Comparison of ENCODE assay signal across 8 cellular contexts in the genomic region with DNA sequence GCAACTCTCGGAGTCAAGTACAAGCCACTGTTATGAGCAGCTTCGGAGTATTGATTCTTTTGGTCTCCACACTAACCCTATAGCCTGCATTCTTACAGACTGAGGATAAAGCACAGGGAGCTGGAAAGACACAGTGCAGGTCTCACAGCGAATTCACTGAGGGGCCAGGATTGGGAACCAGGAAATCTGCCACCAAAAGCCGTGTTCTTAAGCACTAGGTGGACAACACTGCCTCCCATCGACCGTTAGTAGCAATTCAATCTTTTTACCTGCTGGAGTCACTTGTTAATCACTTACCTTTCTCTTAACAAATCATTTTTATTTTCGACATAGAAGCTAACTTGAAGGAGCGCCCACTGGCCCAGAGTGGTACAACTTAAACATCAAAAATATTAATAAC. TPM values are rescaled to one million over a fixed set of nuclear protein-coding genes. Genes with fewer than 3 reads are reported as not detected.
DNase-seq lines count a peak whose midpoint lies in the region; TF ChIP-seq lines count a peak whose summit lies in the region.

No MANE protein-coding gene starts in this region.

- no peaks in the 10 kb centered on the region for H3K9me3 ChIP-seq in H9 (ENCODE audit: control insufficient read depth, low read depth, low read length)
- no peaks in the 10 kb centered on the region for H3K9me3 ChIP-seq in testis

- H2BK12ac ChIP-seq in H9 (ENCODE audit: insufficient read length, low read depth, low read length) = no peak overlapping the region

- no peaks in the 10 kb centered on the region for H3K79me1 ChIP-seq in H9 (ENCODE audit: insufficient read depth, low read depth, low read length, poor library complexity, severe bottlenecking)

- H3K79me2 ChIP-seq in H9 (ENCODE audit: insufficient read depth, low read length) = no peaks in the 10 kb centered on the region

- TF ChIP-seq CTCF in Calu3 (IDR thresholded peaks at IDR 0.05; ENCODE audit: unreplicated experiment) = no peak
- TF ChIP-seq CTCF in H9 (conservative IDR thresholded peaks at IDR 0.05) = peak; percentile 81
- peak; percentile 42 for TF ChIP-seq CTCF in foreskin fibroblast (IDR thresholded peaks at IDR 0.05; ENCODE audit: low read depth, low read length)
- peak in 2 of 3 experiments; percentile 26 to 30 for TF ChIP-seq CTCF in testis (IDR thresholded peaks at IDR 0.05)

- no peak overlapping the region for H2AK5ac ChIP-seq in H9 (ENCODE audit: insufficient read length, low read length)

- H3K23ac ChIP-seq in H9 (ENCODE audit: insufficient read length, low read depth, low read length) = no peak overlapping the region

- H3K4me1 ChIP-seq in H9 (ENCODE audit: insufficient read depth, low read length) (no peaks in the 10 kb centered on the region), testis (no peaks in the 10 kb centered on the region)

- no peaks in the 10 kb centered on the region for H3K4me1 Mint-ChIP-seq in Calu3 (ENCODE audit: low read depth, unreplicated experiment)
- H3K4me1 Mint-ChIP-seq in H9 = peaks cover 0 to 2% of the 10 kb centered on the region in 2 experiments; a peak in 1 of 4 replicates
- peaks cover 10% of the 10 kb centered on the region for H3K4me1 Mint-ChIP-seq in activated T-helper 1 cell treated with anti-CD3 and anti-CD28 coated beads, Interleukin-12 subunit alpha, Interleukin-12 subunit beta, Interleukin-2, Interleukin-4 antibody, amounts not matched to agents 30 ng/mL and 10 ng/mL and 1 ng/mL, durations not matched to agents 14 hours and 24 hours and 36 hours (ENCODE audit: low read depth)

- no peak overlapping the region for H4K91ac ChIP-seq in H9 (ENCODE audit: insufficient read length, low read depth, low read length)

- no peak overlapping the region for H2BK15ac ChIP-seq in H9 (ENCODE audit: low read depth, low read length)

- H2BK20ac ChIP-seq in H9 (ENCODE audit: low read depth, low read length, poor library complexity, severe bottlenecking) = no peak overlapping the region

- H4K20me1 ChIP-seq in H9 (ENCODE audit: control insufficient read depth, insufficient read depth, insufficient read length) = no peaks in the 10 kb centered on the region

- no peak overlapping the region for H3K4me2 ChIP-seq in H9 (ENCODE audit: insufficient read depth, insufficient read length, low read length)

- no peaks in the 10 kb centered on the region for H3K23me2 ChIP-seq in H9 (ENCODE audit: insufficient read length, low read depth, low read length, poor library complexity, severe bottlenecking)

- no peak overlapping the region for H3K4me3 ChIP-seq in foreskin fibroblast (ENCODE audit: low read depth in 1 of 2, low read length in 2 of 2)
- H3K4me3 ChIP-seq in testis = no peak overlapping the region

- peaks cover 4% of the 10 kb centered on the region for H3K9me3 Mint-ChIP-seq in Calu3 (ENCODE audit: low read depth, unreplicated experiment)
- no peaks in the 10 kb centered on the region for H3K9me3 Mint-ChIP-seq in H9
- no peaks in the 10 kb centered on the region for H3K9me3 Mint-ChIP-seq in activated T-helper 1 cell treated with anti-CD3 and anti-CD28 coated beads, Interleukin-12 subunit alpha, Interleukin-12 subunit beta, Interleukin-2, Interleukin-4 antibody, amounts not matched to agents 30 ng/mL and 10 ng/mL and 1 ng/mL, durations not matched to agents 14 hours and 24 hours and 36 hours

- H3K27ac ChIP-seq in H9 (ENCODE audit: insufficient read length, low read depth, low read length) (no peak overlapping the region), testis (no peak overlapping the region)

- H3K4me3 Mint-ChIP-seq in Calu3 (ENCODE audit: low read depth, unreplicated experiment) (no peak overlapping the region), H9 (no peak overlapping the region)
- H3K4me3 Mint-ChIP-seq in activated T-helper 1 cell treated with anti-CD3 and anti-CD28 coated beads, Interleukin-12 subunit alpha, Interleukin-12 subunit beta, Interleukin-2, Interleukin-4 antibody, amounts not matched to agents 30 ng/mL and 10 ng/mL and 1 ng/mL, durations not matched to agents 14 hours and 24 hours and 36 hours = no peak overlapping the region

- no peak overlapping the region for H4K8ac ChIP-seq in H9 (replicated peaks; ENCODE audit: insufficient read length, low read depth, low read length)

- CTCF ChIA-PET in Calu3 (lab: Charles Lee) = interaction anchor here (0.7 to 0.8 kb wide), 2 partner anchors 44 to 97 kb away, joined by 3 to 4 read pairs; no protein-coding TSS in a partner anchor

- no peak overlapping the region for H2BK5ac ChIP-seq in H9 (ENCODE audit: insufficient read length, low read length)

- WGBS in H9 (ENCODE audit: extremely low coverage, insufficient read length, low lambda C conversion rate) = no CpG with 5 or more reads among the region's 8 CpGs
- WGBS in testis, 2 donors = 41 to 47% methylated on average over 8 of the region's 8 CpGs

- H3K14ac ChIP-seq in H9 (ENCODE audit: insufficient read depth, low read length) = no peak overlapping the region

- no peak overlapping the region for H4K5ac ChIP-seq in H9 (ENCODE audit: insufficient read length, low read depth, low read length)

- intact Hi-C loops in Calu3 (cut with micrococcal nuclease; ENCODE audit: unreplicated experiment) = no loop called here
- intact Hi-C loops in testis (cut with DNase I; ENCODE audit: low total_unique reads) = no loop called here
- intact Hi-C loops in activated T-helper 1 cell treated with anti-CD3 and anti-CD28 coated beads, Interleukin-12 subunit alpha, Interleukin-12 subunit beta, Interleukin-2, Interleukin-4 antibody, amounts not matched to agents 30 ng/mL and 10 ng/mL and 1 ng/mL, durations not matched to agents 14 hours and 24 hours and 36 hours (cut with micrococcal nuclease) = loop anchor here (1.0 kb wide), 3 partner anchors 43 to 240 kb away; no protein-coding TSS in a partner anchor

- H2AFZ ChIP-seq in H9 (ENCODE audit: low read length) = no peak overlapping the region

- H3K27me3 Mint-ChIP-seq in Calu3 (ENCODE audit: unreplicated experiment) = peaks cover 38% of the 10 kb centered on the region
- H3K27me3 Mint-ChIP-seq in H9 (ENCODE audit: low read depth) = peaks cover 23% of the 10 kb centered on the region
- H3K27me3 Mint-ChIP-seq in activated T-helper 1 cell treated with anti-CD3 and anti-CD28 coated beads, Interleukin-12 subunit alpha, Interleukin-12 subunit beta, Interleukin-2, Interleukin-4 antibody, amounts not matched to agents 30 ng/mL and 10 ng/mL and 1 ng/mL, durations not matched to agents 14 hours and 24 hours and 36 hours (ENCODE audit: insufficient read depth) = peaks cover 4% of the 10 kb centered on the region

- no TSS peak for BruUV-seq in Calu3 (replicated peaks; lab: Mats Ljungman, UMichigan)

- no peak overlapping the region for H3T11ph ChIP-seq in H9 (ENCODE audit: low read length)

- no peak overlapping the region for H3K18ac ChIP-seq in H9 (ENCODE audit: insufficient read length, low read depth, low read length)

- H3K36me3 ChIP-seq in testis (ENCODE audit: low read depth, missing control alignments) = no peaks in the 10 kb centered on the region

- H3K56ac ChIP-seq in H9 (ENCODE audit: insufficient read length, low read depth, low read length) = no peak overlapping the region

- no peak overlapping the region for H3K27ac Mint-ChIP-seq in Calu3 (ENCODE audit: unreplicated experiment)
- no peak overlapping the region for H3K27ac Mint-ChIP-seq in H9
- no peak overlapping the region for H3K27ac Mint-ChIP-seq in activated T-helper 1 cell treated with anti-CD3 and anti-CD28 coated beads, Interleukin-12 subunit alpha, Interleukin-12 subunit beta, Interleukin-2, Interleukin-4 antibody, amounts not matched to agents 30 ng/mL and 10 ng/mL and 1 ng/mL, durations not matched to agents 14 hours and 24 hours and 36 hours

- no peak overlapping the region for H3K9ac ChIP-seq in H9 (ENCODE audit: extremely low read depth, insufficient read length, low read length)

- no peak overlapping the region for H2BK120ac ChIP-seq in H9 (ENCODE audit: low read depth, low read length, poor library complexity, severe bottlenecking)

- no peak overlapping the region for H3K4ac ChIP-seq in H9 (ENCODE audit: low read depth, low read length)

- H3K36me3 Mint-ChIP-seq in Calu3 (ENCODE audit: insufficient read depth, unreplicated experiment) (no peaks in the 10 kb centered on the region), H9 (ENCODE audit: insufficient read depth in 1 of 3, low read depth in 3 of 3) (no peaks in the 10 kb centered on the region)
- H3K36me3 Mint-ChIP-seq in activated T-helper 1 cell treated with anti-CD3 and anti-CD28 coated beads, Interleukin-12 subunit alpha, Interleukin-12 subunit beta, Interleukin-2, Interleukin-4 antibody, amounts not matched to agents 30 ng/mL and 10 ng/mL and 1 ng/mL, durations not matched to agents 14 hours and 24 hours and 36 hours (ENCODE audit: low read depth) = no peaks in the 10 kb centered on the region

- no peak for TF ChIP-seq POLR2A in testis (IDR thresholded peaks at IDR 0.05)

- no peaks in the 10 kb centered on the region for H3K27me3 ChIP-seq in H9 (ENCODE audit: insufficient read depth, low read length)
- H3K27me3 ChIP-seq in testis = no peaks in the 10 kb centered on the region

- DNase-seq in Calu3 (peak; percentile 30), H9 (peak; percentile 64), SHP77 treated with DMSO at 0.1 percent for 48 hours (lab: John Stamatoyannopoulos, UW) (peak; percentile 36), foreskin fibroblast (peak; percentile 18 to 58), testis (peak; percentile 25), activated gamma-delta T cell treated with Interleukin-2 at 50 U/mL for 16 hours (no peak), RKO (ENCODE audit: low spot score) (no peak)
- no peak for DNase-seq in activated T-helper 1 cell treated with anti-CD3 and anti-CD28 coated beads, Interleukin-12 subunit alpha, Interleukin-12 subunit beta, Interleukin-2, Interleukin-4 antibody, amounts not matched to agents 30 ng/mL and 10 ng/mL and 1 ng/mL, durations not matched to agents 14 hours and 24 hours and 36 hours (ENCODE audit: low spot score)

RNA-seq across cellular contexts. Expression of a gene that starts 6.3 kb away (rescaled TPM):
- not detected in 2 replicates for total RNA-seq in Calu3 (2022)
- not detected in 2 replicates for total RNA-seq in H9 (2021)
- under 1 TPM in 1 of 2 donors, not detected in 1; 0.74 TPM for total RNA-seq in testis
- 2.0 TPM for polyA plus RNA-seq in testis (ENCODE audit: insufficient read depth, low read depth, low replicate concordance)
- total RNA-seq in activated T-helper 1 cell treated with anti-CD3 and anti-CD28 coated beads, Interleukin-12 subunit alpha, Interleukin-12 subunit beta, Interleukin-2, Interleukin-4 antibody, amounts not matched to agents 30 ng/mL and 10 ng/mL and 1 ng/mL, durations not matched to agents 14 hours and 24 hours and 36 hours = not detected in 2 replicates

RNA-seq across cellular contexts. Expression of a gene that starts 20.3 kb away (rescaled TPM):
- total RNA-seq in Calu3 (2022) (35.3 and 38.0 TPM in 2 replicates), H9 (2021) (32.8 and 32.9 TPM in 2 replicates), testis (10 to 100 TPM; 25.5 to 33.9 TPM)
- 24.4 TPM for polyA plus RNA-seq in testis (ENCODE audit: insufficient read depth, low read depth, low replicate concordance)
- 41.0 and 48.4 TPM in 2 replicates for total RNA-seq in activated T-helper 1 cell treated with anti-CD3 and anti-CD28 coated beads, Interleukin-12 subunit alpha, Interleukin-12 subunit beta, Interleukin-2, Interleukin-4 antibody, amounts not matched to agents 30 ng/mL and 10 ng/mL and 1 ng/mL, durations not matched to agents 14 hours and 24 hours and 36 hours

RNA-seq across cellular contexts. Expression of a gene that starts 28.8 kb away (rescaled TPM):
- total RNA-seq in Calu3 (2022) = not detected in 2 replicates
- 0.24 and 0.88 TPM in 2 replicates for total RNA-seq in H9 (2021)
- total RNA-seq in testis = 1 to 10 TPM in 1 of 2 donors, under 1 TPM in 1; 0.87 to 1.1 TPM
- 1.1 TPM for polyA plus RNA-seq in testis (ENCODE audit: insufficient read depth, low read depth, low replicate concordance)
- not detected in 2 replicates for total RNA-seq in activated T-helper 1 cell treated with anti-CD3 and anti-CD28 coated beads, Interleukin-12 subunit alpha, Interleukin-12 subunit beta, Interleukin-2, Interleukin-4 antibody, amounts not matched to agents 30 ng/mL and 10 ng/mL and 1 ng/mL, durations not matched to agents 14 hours and 24 hours and 36 hours

RNA-seq across cellular contexts. Expression of a gene that starts 36.6 kb away (rescaled TPM):
- total RNA-seq in Calu3 (2022) (148 and 162 TPM in 2 replicates), H9 (2021) (83.3 and 85.8 TPM in 2 replicates), testis (100 to 1,000 TPM; 105 to 109 TPM)
- polyA plus RNA-seq in testis (ENCODE audit: insufficient read depth, low read depth, low replicate concordance) = 64.2 TPM
- total RNA-seq in activated T-helper 1 cell treated with anti-CD3 and anti-CD28 coated beads, Interleukin-12 subunit alpha, Interleukin-12 subunit beta, Interleukin-2, Interleukin-4 antibody, amounts not matched to agents 30 ng/mL and 10 ng/mL and 1 ng/mL, durations not matched to agents 14 hours and 24 hours and 36 hours = 105 and 118 TPM in 2 replicates

RNA-seq across cellular contexts. Expression of a gene that starts 46.8 kb away (rescaled TPM):
- total RNA-seq in Calu3 (2022) (114 and 118 TPM in 2 replicates), H9 (2021) (125 and 128 TPM in 2 replicates), testis (100 to 1,000 TPM; 125 TPM)
- 146 TPM for polyA plus RNA-seq in testis (ENCODE audit: insufficient read depth, low read depth, low replicate concordance)
- total RNA-seq in activated T-helper 1 cell treated with anti-CD3 and anti-CD28 coated beads, Interleukin-12 subunit alpha, Interleukin-12 subunit beta, Interleukin-2, Interleukin-4 antibody, amounts not matched to agents 30 ng/mL and 10 ng/mL and 1 ng/mL, durations not matched to agents 14 hours and 24 hours and 36 hours = 122 and 123 TPM in 2 replicates

Comparison
In these comparisons a context has a peak if more than half of its experiments do, and no peak if none do; other contexts are left out.
1. DNase-seq: peak in Calu3 (single experiment), H9 (single experiment), SHP77 treated with DMSO at 0.1 percent for 48 hours (single experiment), foreskin fibroblast (2 of 2) and testis (single experiment); none in activated gamma-delta T cell treated with Interleukin-2 at 50 U/mL for 16 hours (single experiment), RKO (single experiment) and activated T-helper 1 cell treated with anti-CD3 and anti-CD28 coated beads, Interleukin-12 subunit alpha, Interleukin-12 subunit beta, Interleukin-2, Interleukin-4 antibody, amounts not matched to agents 30 ng/mL and 10 ng/mL and 1 ng/mL, durations not matched to agents 14 hours and 24 hours and 36 hours (single experiment).